ENCODE assay signal across 2 cellular contexts in the genomic region with DNA sequence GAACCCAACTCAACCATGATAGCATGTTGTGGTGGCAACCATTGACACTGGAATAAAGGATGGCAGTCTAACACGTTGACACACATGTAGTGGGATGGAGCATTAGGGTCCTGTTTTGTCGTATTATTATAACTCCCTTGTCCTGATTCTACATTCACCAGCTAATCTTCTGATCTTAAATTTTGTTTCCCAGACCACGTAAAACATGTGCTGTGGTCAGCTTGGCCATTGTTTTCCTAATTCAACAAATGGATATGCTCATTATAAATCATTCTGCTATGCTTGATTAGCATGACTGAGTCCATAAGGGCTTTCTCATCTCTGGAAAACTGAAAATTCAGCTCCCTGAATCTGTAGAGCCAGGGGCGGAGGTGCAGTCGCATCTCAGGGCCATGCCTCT.
A peak's percentile ranks its signal among the peaks of the same experiment; 100 is the strongest.
TF ChIP-seq lines count a peak whose summit lies in the region.

No MANE protein-coding gene starts in this region.

TF ChIP-seq in SK-N-SH, 30 proteins besides CTCF, POLR2A, EP300 and RAD21:
- no peak for TF ChIP-seq MAX (IDR thresholded peaks at IDR 0.05; ENCODE audit: low read depth)
- peak; percentile 56; the same call in 1 of the 2 replicates for TF ChIP-seq RCOR1 (IDR thresholded peaks at IDR 0.05; ENCODE audit: low read length)
- TF ChIP-seq MXI1 (IDR thresholded peaks at IDR 0.05; ENCODE audit: low read depth, low read length), result 0 out of 2 replicates have a peak, but pooled peaks have one; percentile 18
- no peak for TF ChIP-seq MEF2A (IDR thresholded peaks at IDR 0.05; ENCODE audit: borderline replicate concordance, low read depth)
- TF ChIP-seq CHD2 (IDR thresholded peaks at IDR 0.05; ENCODE audit: low read length, partially characterized antibody), result peak; percentile 22
TF ChIP-seq in SK-N-SH: peak in this region for 3.

TF ChIP-seq in H1, 55 proteins besides CTCF, POLR2A, EP300 and RAD21:
- TF ChIP-seq RNF2 (IDR thresholded peaks at IDR 0.05; ENCODE audit: borderline replicate concordance, low read depth, low read length, missing control alignments, poor library complexity, severe bottlenecking), result no peak
- TF ChIP-seq RXRA (IDR thresholded peaks at IDR 0.05; ENCODE audit: insufficient read depth, low read depth, low read length), result no peak
- TF ChIP-seq KDM1A (IDR thresholded peaks at IDR 0.05; ENCODE audit: borderline replicate concordance, low read length), result no peak
- no peak for TF ChIP-seq BACH1 (IDR thresholded peaks at IDR 0.05; ENCODE audit: low read length)
- TF ChIP-seq ZNF274 (IDR thresholded peaks at IDR 0.05; ENCODE audit: borderline replicate concordance, extremely low read depth, low read length), result no peak
- no peak for TF ChIP-seq POU5F1 (IDR thresholded peaks at IDR 0.05; ENCODE audit: low read depth, low read length)
- no peak for TF ChIP-seq RBBP5 (IDR thresholded peaks at IDR 0.05; ENCODE audit: borderline replicate concordance, low read depth, low read length)
- no peak for TF ChIP-seq SIX5 (IDR thresholded peaks at IDR 0.05; ENCODE audit: low read depth, low read length)
- no peak for TF ChIP-seq GABPA (IDR thresholded peaks at IDR 0.05; ENCODE audit: borderline replicate concordance, insufficient read depth, low read length)
- no peak for TF ChIP-seq NRF1 (IDR thresholded peaks at IDR 0.05; ENCODE audit: low read depth, low read length)
- no peak for TF ChIP-seq JUND (IDR thresholded peaks at IDR 0.05; ENCODE audit: low read length)
- no peak for TF ChIP-seq HDAC2 (IDR thresholded peaks at IDR 0.05; ENCODE audit: borderline replicate concordance in 1 of 2, low read depth in 2 of 2, low read length in 2 of 2)
- TF ChIP-seq SP2 (IDR thresholded peaks at IDR 0.05; ENCODE audit: low read length), result no peak
- TF ChIP-seq, protein P1, sequence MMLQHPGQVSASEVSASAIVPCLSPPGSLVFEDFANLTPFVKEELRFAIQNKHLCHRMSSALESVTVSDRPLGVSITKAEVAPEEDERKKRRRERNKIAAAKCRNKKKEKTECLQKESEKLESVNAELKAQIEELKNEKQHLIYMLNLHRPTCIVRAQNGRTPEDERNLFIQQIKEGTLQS (IDR thresholded peaks at IDR 0.05; ENCODE audit: insufficient read depth, low read depth, low read length), result no peak
- TF ChIP-seq SP4 (IDR thresholded peaks at IDR 0.05; ENCODE audit: low read length), result no peak
- no peak for TF ChIP-seq TAF1 (IDR thresholded peaks at IDR 0.05; ENCODE audit: low read depth, low read length)
- no peak for TF ChIP-seq TAF7 (optimal IDR thresholded peaks at IDR 0.05; ENCODE audit: borderline replicate concordance, low read depth, low read length)
- TF ChIP-seq GTF2F1 (IDR thresholded peaks at IDR 0.05; ENCODE audit: borderline replicate concordance, low read depth, low read length), result no peak
- TF ChIP-seq EGR1 (IDR thresholded peaks at IDR 0.05; ENCODE audit: borderline replicate concordance, low read depth, low read length), result no peak
- TF ChIP-seq CHD1 (IDR thresholded peaks at IDR 0.05; ENCODE audit: low read depth, low read length), result no peak
